ENCODE assay signal across 30 cellular contexts in the genomic region with DNA sequence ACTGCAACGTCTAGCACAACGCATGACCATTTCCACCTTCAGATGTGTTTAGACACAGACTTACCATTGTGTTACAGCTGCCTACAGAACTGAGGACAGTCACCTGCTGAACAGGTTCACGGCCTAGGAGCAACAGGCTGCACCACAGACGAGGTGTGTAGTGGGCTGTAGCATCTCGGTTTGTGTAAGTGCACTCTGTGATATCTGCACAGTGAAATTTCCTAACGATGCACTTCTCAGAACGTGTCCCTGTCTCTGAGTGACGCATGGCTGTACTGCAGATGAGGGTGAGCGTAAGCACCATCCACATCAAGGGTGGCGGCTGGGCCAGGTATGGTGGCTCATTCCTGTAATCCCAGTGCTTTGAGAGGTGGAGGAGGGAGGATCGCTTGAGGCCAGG.
"Had no signal": no experiment of that assay in that cellular context is flagged by ENCODE, and none has a peak within 500 bp of the region (broad histone marks: within the 10 kb centered on the region; RNA-seq: fewer than 3 reads in every experiment).

No MANE protein-coding gene starts in this region.

- H3K9me3 Mint-ChIP-seq: activated CD4-positive, alpha-beta memory T cell treated with anti-CD3 and anti-CD28 coated beads, Interleukin-2, amount 10 ng/mL, durations not matched to agents 7 days and 5 days; activated CD4-positive, alpha-beta T cell treated with anti-CD3 and anti-CD28 coated beads, Interleukin-2, amount 10 ng/mL, durations not matched to agents 7 days and 5 days; activated naive CD4-positive, alpha-beta T cell treated with anti-CD3 and anti-CD28 coated beads, Interleukin-2, amount 50 U/mL, for 24 hours; activated naive CD8-positive, alpha-beta T cell treated with anti-CD3 and anti-CD28 coated beads for 36 hours; activated naive CD8-positive, alpha-beta T cell treated with anti-CD3 and anti-CD28 coated beads, Interleukin-2, amount 50 U/mL, for 24 hours; activated T-cell treated with anti-CD3 and anti-CD28 coated beads, Interleukin-2, amount 50 U/mL, for 24 hours; activated T-cell treated with anti-CD3 and anti-CD28 coated beads, Interleukin-2, amount 50 U/mL, for 72 hours; central memory CD8-positive, alpha-beta T cell; dendritic cell treated with granulocyte-macrophage colony-stimulating factor and Interleukin-4, amounts not matched to agents 40 ng/mL and 50 ng/mL, for 4 days; endodermal cell had no signal

- H3K27me3 ChIP-seq: adrenal gland, body of pancreas, breast epithelium, dorsolateral prefrontal cortex, foreskin keratinocyte, gastrocnemius medialis, heart right ventricle had no signal

- H3K4me1 Mint-ChIP-seq: activated CD4-positive, alpha-beta memory T cell treated with anti-CD3 and anti-CD28 coated beads, Interleukin-2, amount 10 ng/mL, durations not matched to agents 7 days and 5 days; activated CD4-positive, alpha-beta T cell treated with anti-CD3 and anti-CD28 coated beads, Interleukin-2, amount 10 ng/mL, durations not matched to agents 7 days and 5 days; activated naive CD8-positive, alpha-beta T cell treated with anti-CD3 and anti-CD28 coated beads for 36 hours; activated naive CD8-positive, alpha-beta T cell treated with anti-CD3 and anti-CD28 coated beads, Interleukin-2, amount 50 U/mL, for 24 hours; endodermal cell had no signal

- ATAC-seq: activated naive CD8-positive, alpha-beta T cell treated with anti-CD3 and anti-CD28 coated beads, Interleukin-2, amount 50 U/mL, for 24 hours; activated T-cell treated with anti-CD3 and anti-CD28 coated beads, Interleukin-2, amount 50 U/mL, for 72 hours; body of pancreas; esophagus mucosa; foreskin keratinocyte; gastrocnemius medialis had no signal

- H3K36me3 ChIP-seq: breast epithelium had no signal

- H3K9me3 ChIP-seq: adrenal gland, body of pancreas, breast epithelium, gastrocnemius medialis had no signal

- H3K4me1 ChIP-seq: adrenal gland, body of pancreas, breast epithelium, foreskin keratinocyte, gastrocnemius medialis had no signal

- H3K4me3 ChIP-seq: adrenal gland, body of pancreas, breast epithelium, coronary artery, dorsolateral prefrontal cortex, gastrocnemius medialis, heart right ventricle had no signal

- H3K27ac Mint-ChIP-seq: activated CD4-positive, alpha-beta memory T cell treated with anti-CD3 and anti-CD28 coated beads, Interleukin-2, amount 10 ng/mL, durations not matched to agents 7 days and 5 days; activated CD4-positive, alpha-beta T cell treated with anti-CD3 and anti-CD28 coated beads, Interleukin-2, amount 10 ng/mL, durations not matched to agents 7 days and 5 days; activated naive CD4-positive, alpha-beta T cell treated with anti-CD3 and anti-CD28 coated beads, Interleukin-2, amount 50 U/mL, for 24 hours; activated naive CD8-positive, alpha-beta T cell treated with anti-CD3 and anti-CD28 coated beads for 36 hours; activated naive CD8-positive, alpha-beta T cell treated with anti-CD3 and anti-CD28 coated beads, Interleukin-2, amount 50 U/mL, for 24 hours; activated T-cell treated with anti-CD3 and anti-CD28 coated beads, Interleukin-2, amount 50 U/mL, for 24 hours; activated T-cell treated with anti-CD3 and anti-CD28 coated beads, Interleukin-2, amount 50 U/mL, for 72 hours; endodermal cell had no signal

- DNase-seq: activated CD4-positive, alpha-beta memory T cell treated with anti-CD3 and anti-CD28 coated beads, Interleukin-2, amount 10 ng/mL, durations not matched to agents 7 days and 5 days; activated CD4-positive, alpha-beta T cell treated with anti-CD3 and anti-CD28 coated beads for 1 hour; activated CD4-positive, alpha-beta T cell treated with anti-CD3 and anti-CD28 coated beads for 4 hours; activated CD4-positive, alpha-beta T cell treated with anti-CD3 and anti-CD28 coated beads, Interleukin-2, amount 10 ng/mL, durations not matched to agents 7 days and 5 days; activated CD4-positive, alpha-beta T cell treated with anti-CD3 and anti-CD28 coated beads, Interleukin-2, amount 50 U/mL, for 4 hours; activated CD8-positive, alpha-beta memory T cell treated with anti-CD3 and anti-CD28 coated beads, Interleukin-2, amount 50 U/mL, for 48 hours; activated gamma-delta T cell treated with Interleukin-2 at 50 U/mL for 16 hours; activated naive CD4-positive, alpha-beta T cell treated with Interleukin-2 at 50 U/mL for 16 hours; activated naive CD8-positive, alpha-beta T cell treated with anti-CD3 and anti-CD28 coated beads for 36 hours; activated naive CD8-positive, alpha-beta T cell treated with anti-CD3 and anti-CD28 coated beads, Interleukin-2, amount 50 U/mL, for 24 hours; activated T-cell treated with anti-CD3 and anti-CD28 coated beads for 4 hours; activated T-cell treated with anti-CD3 and anti-CD28 coated beads, Interleukin-2, amount 50 U/mL, for 24 hours; activated T-cell treated with anti-CD3 and anti-CD28 coated beads, Interleukin-2, amount 50 U/mL, for 72 hours; amygdala; aorta; body of pancreas; dorsolateral prefrontal cortex; effector memory CD4-positive, alpha-beta T cell; endodermal cell; foreskin keratinocyte; gastrocnemius medialis; heart right ventricle; T-helper 2 cell had no signal

- H3K4me3 Mint-ChIP-seq: activated CD4-positive, alpha-beta memory T cell treated with anti-CD3 and anti-CD28 coated beads, Interleukin-2, amount 10 ng/mL, durations not matched to agents 7 days and 5 days; activated CD4-positive, alpha-beta T cell treated with anti-CD3 and anti-CD28 coated beads, Interleukin-2, amount 10 ng/mL, durations not matched to agents 7 days and 5 days; activated naive CD4-positive, alpha-beta T cell treated with anti-CD3 and anti-CD28 coated beads, Interleukin-2, amount 50 U/mL, for 24 hours; activated naive CD8-positive, alpha-beta T cell treated with anti-CD3 and anti-CD28 coated beads for 36 hours; activated naive CD8-positive, alpha-beta T cell treated with anti-CD3 and anti-CD28 coated beads, Interleukin-2, amount 50 U/mL, for 24 hours; activated T-cell treated with anti-CD3 and anti-CD28 coated beads, Interleukin-2, amount 50 U/mL, for 24 hours; activated T-cell treated with anti-CD3 and anti-CD28 coated beads, Interleukin-2, amount 50 U/mL, for 72 hours; central memory CD8-positive, alpha-beta T cell; dendritic cell treated with granulocyte-macrophage colony-stimulating factor and Interleukin-4, amounts not matched to agents 40 ng/mL and 50 ng/mL, for 4 days; endodermal cell had no signal

- H3K27ac ChIP-seq: adrenal gland, body of pancreas, breast epithelium, coronary artery, dorsolateral prefrontal cortex, foreskin keratinocyte had no signal

- H3K27me3 Mint-ChIP-seq: activated CD4-positive, alpha-beta memory T cell treated with anti-CD3 and anti-CD28 coated beads, Interleukin-2, amount 10 ng/mL, durations not matched to agents 7 days and 5 days; activated CD4-positive, alpha-beta T cell treated with anti-CD3 and anti-CD28 coated beads, Interleukin-2, amount 10 ng/mL, durations not matched to agents 7 days and 5 days; activated naive CD4-positive, alpha-beta T cell treated with anti-CD3 and anti-CD28 coated beads, Interleukin-2, amount 50 U/mL, for 24 hours; activated naive CD8-positive, alpha-beta T cell treated with anti-CD3 and anti-CD28 coated beads for 36 hours; activated naive CD8-positive, alpha-beta T cell treated with anti-CD3 and anti-CD28 coated beads, Interleukin-2, amount 50 U/mL, for 24 hours; activated T-cell treated with anti-CD3 and anti-CD28 coated beads, Interleukin-2, amount 50 U/mL, for 24 hours; central memory CD8-positive, alpha-beta T cell; dendritic cell treated with granulocyte-macrophage colony-stimulating factor and Interleukin-4, amounts not matched to agents 40 ng/mL and 50 ng/mL, for 4 days had no signal
